Comparison of ENCODE assay signal across 1 cellular context in the genomic region with DNA sequence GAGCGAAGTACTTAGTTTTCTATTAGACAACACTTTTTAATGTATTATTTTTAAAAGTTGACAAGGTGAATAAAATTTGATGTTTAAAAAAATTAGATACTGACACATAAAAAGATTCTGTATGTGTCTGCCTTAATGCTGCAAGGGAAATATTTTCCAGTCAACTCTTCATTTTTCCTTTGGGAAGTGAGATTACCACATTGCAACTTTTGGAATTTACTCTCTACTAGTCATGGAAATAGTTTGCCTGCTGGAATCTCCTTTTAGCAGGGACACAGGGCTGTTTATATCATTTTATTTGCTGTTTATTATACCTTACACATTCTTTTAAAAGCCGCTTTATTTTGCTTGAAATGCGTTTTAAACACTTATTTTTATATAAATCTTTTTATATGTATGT.
TF ChIP-seq lines count a peak whose summit lies in the region.

No MANE protein-coding gene starts in this region.

TF ChIP-seq in IMR-90, 13 proteins besides CTCF, POLR2A, EP300 and RAD21 (continued from another document):
- TF ChIP-seq, protein P1, sequence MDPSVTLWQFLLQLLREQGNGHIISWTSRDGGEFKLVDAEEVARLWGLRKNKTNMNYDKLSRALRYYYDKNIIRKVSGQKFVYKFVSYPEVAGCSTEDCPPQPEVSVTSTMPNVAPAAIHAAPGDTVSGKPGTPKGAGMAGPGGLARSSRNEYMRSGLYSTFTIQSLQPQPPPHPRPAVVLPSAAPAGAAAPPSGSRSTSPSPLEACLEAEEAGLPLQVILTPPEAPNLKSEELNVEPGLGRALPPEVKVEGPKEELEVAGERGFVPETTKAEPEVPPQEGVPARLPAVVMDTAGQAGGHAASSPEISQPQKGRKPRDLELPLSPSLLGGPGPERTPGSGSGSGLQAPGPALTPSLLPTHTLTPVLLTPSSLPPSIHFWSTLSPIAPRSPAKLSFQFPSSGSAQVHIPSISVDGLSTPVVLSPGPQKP (IDR thresholded peaks at IDR 0.05; ENCODE audit: borderline replicate concordance, low read depth, low read length) = no peak
- no peak for TF ChIP-seq RCOR1 (IDR thresholded peaks at IDR 0.05; ENCODE audit: insufficient replicate concordance, low read length)
- TF ChIP-seq FOS (IDR thresholded peaks at IDR 0.05; ENCODE audit: low read depth, low read length) = no peak
- no peak for TF ChIP-seq MAZ (IDR thresholded peaks at IDR 0.05; ENCODE audit: borderline replicate concordance, low read depth, low read length)
- TF ChIP-seq SMC3 (IDR thresholded peaks at IDR 0.05; ENCODE audit: low read depth, low read length) = no peak
- TF ChIP-seq BHLHE40 (IDR thresholded peaks at IDR 0.05; ENCODE audit: low read depth, low read length) = no peak
- TF ChIP-seq MXI1 (IDR thresholded peaks at IDR 0.05; ENCODE audit: borderline replicate concordance, low read depth, low read length) = no peak
- TF ChIP-seq, protein P2, sequence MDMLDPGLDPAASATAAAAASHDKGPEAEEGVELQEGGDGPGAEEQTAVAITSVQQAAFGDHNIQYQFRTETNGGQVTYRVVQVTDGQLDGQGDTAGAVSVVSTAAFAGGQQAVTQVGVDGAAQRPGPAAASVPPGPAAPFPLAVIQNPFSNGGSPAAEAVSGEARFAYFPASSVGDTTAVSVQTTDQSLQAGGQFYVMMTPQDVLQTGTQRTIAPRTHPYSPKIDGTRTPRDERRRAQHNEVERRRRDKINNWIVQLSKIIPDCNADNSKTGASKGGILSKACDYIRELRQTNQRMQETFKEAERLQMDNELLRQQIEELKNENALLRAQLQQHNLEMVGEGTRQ (IDR thresholded peaks at IDR 0.05; ENCODE audit: low read depth, low read length) = no peak
